ENCODE assay signal across 15 cellular contexts in the genomic region with DNA sequence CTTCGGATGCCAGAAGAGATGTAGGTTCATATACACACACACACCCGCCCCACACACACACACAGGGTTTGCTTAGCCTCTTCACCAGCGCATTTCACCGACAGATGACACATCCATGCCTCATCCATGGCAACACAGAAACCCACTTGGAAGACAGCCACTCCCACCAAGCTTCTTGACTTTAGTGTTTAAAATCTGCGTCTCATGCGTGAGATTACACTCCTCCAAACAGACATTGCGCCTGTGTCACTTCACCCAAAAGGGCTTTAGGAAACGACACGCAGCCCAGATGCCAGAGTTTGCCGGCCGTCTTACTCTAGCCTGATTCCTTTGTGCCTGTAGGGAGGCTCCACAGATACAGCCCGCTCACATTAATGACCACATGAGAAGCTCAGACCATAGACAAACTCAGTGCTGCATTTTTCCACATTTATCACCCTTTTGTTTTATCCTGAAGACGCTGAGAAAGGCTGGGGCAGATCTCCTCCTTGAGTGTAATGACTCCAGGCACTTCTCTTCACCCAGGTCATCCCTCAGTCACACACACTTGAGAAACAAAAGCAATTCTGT.
DNase-seq lines count a peak whose midpoint lies in the region; ATAC-seq, FAIRE-seq and TF ChIP-seq lines count a peak whose summit lies in the region.
"Had no signal": no experiment of that assay in that cellular context is flagged by ENCODE, and none has a peak within 500 bp of the region (broad histone marks: within the 10 kb centered on the region; RNA-seq: fewer than 3 reads in every experiment).

No MANE protein-coding gene starts in this region.

- H3K18ac ChIP-seq in H1 (ENCODE audit: extremely low read depth, low read length), result no peak overlapping the region

- H3K9me3 ChIP-seq in H1 (ENCODE audit: insufficient read depth in 2 of 2, low read depth in 1 of 2, low read length in 1 of 2) (no peaks in the 10 kb centered on the region), lower lobe of right lung (no peaks in the 10 kb centered on the region)
- H3K9me3 ChIP-seq: BLaER1, vagina had no signal

- H3K9me3 Mint-ChIP-seq in nephron (no peaks in the 10 kb centered on the region), Calu3 (ENCODE audit: low read depth, unreplicated experiment) (no peaks in the 10 kb centered on the region)
- H3K9me3 Mint-ChIP-seq: GM23338 had no signal

- no TSS peak for BruUV-seq in Calu3 (replicated peaks; lab: Mats Ljungman, UMichigan)

- H3K4me1 Mint-ChIP-seq in nephron (peaks cover 92% of the 10 kb centered on the region), Calu3 (ENCODE audit: low read depth, unreplicated experiment) (peaks cover 23% of the 10 kb centered on the region)

- no peak overlapping the region for H2BK20ac ChIP-seq in H1 (ENCODE audit: low read length)

- DNase-seq in AG10803 (ENCODE audit: low read depth), result peak; percentile 94
- DNase-seq in RKO (ENCODE audit: low spot score), result peak; percentile 32
- DNase-seq in H1 (ENCODE audit: low read depth in 1 of 2, low spot score in 2 of 2), result no peak
- DNase-seq in Calu3, result no peak
- no peak for DNase-seq in AG08396 (ENCODE audit: low spot score)
- no peak for DNase-seq in NCI-H2196 treated with DMSO at 0.1 percent for 48 hours (lab: John Stamatoyannopoulos, UW; ENCODE audit: unreplicated experiment)
- no peak for DNase-seq in lower lobe of right lung
- DNase-seq: activated CD8-positive, alpha-beta T cell treated with anti-CD3 and anti-CD28 coated beads, Interleukin-2, amount 10 ng/mL, durations not matched to agents 7 days and 5 days; activated naive CD4-positive, alpha-beta T cell treated with Interleukin-2 at 50 U/mL for 16 hours; NCI-H187 treated with DMSO at 0.1 percent for 48 hours; T-helper 1 cell had no signal

- peak overlapping the region; percentile 73 for H3K56ac ChIP-seq in H1 (replicated peaks; ENCODE audit: insufficient read length, low read depth, low read length)

- POLR2A ChIA-PET in H1 (lab: Charles Lee; ENCODE audit: partially characterized antibody), result no interaction called here

- H2BK12ac ChIP-seq in H1 (ENCODE audit: low read depth, low read length), result no peak overlapping the region

- H2BK5ac ChIP-seq in H1 (ENCODE audit: low read depth, low read length), result no peak overlapping the region

- H2AK5ac ChIP-seq in H1 (ENCODE audit: low read depth, low read length), result no peak overlapping the region; the same call in 1 of the 2 replicates

- H3K27me3 ChIP-seq in H1 (replicated peaks in 1 of 4; ENCODE audit: control insufficient read depth in 3 of 4, extremely low read depth in 1 of 4, insufficient read depth in 3 of 4, low read length in 3 of 4) (no peaks in the 10 kb centered on the region), lower lobe of right lung (ENCODE audit: low read depth) (no peaks in the 10 kb centered on the region)
- H3K27me3 ChIP-seq: vagina had no signal

- H3K4me3 Mint-ChIP-seq in nephron, result peak overlapping the region in 1 of 3 experiments; percentile 21
- H3K4me3 Mint-ChIP-seq in Calu3 (ENCODE audit: low read depth, unreplicated experiment), result no peak overlapping the region
- H3K4me3 Mint-ChIP-seq: activated CD8-positive, alpha-beta T cell treated with anti-CD3 and anti-CD28 coated beads, Interleukin-2, amount 10 ng/mL, durations not matched to agents 7 days and 5 days; GM23338 had no signal

- H3K23ac ChIP-seq in H1 (ENCODE audit: insufficient read length), result no peak overlapping the region

- H3K4me2 ChIP-seq in H1 (ENCODE audit: insufficient read depth in 1 of 2, low read depth in 2 of 2, low read length in 2 of 2), result no peak overlapping the region
- H3K4me2 ChIP-seq: BLaER1, GM23338 had no signal

- FAIRE-seq in H1 (lab: Jason Lieb, UNC), result no peak

- no peaks in the 10 kb centered on the region for H3K36me3 Mint-ChIP-seq in nephron (ENCODE audit: low read depth)
- no peaks in the 10 kb centered on the region for H3K36me3 Mint-ChIP-seq in Calu3 (ENCODE audit: insufficient read depth, unreplicated experiment)

- H3K23me2 ChIP-seq in H1 (ENCODE audit: low read depth, low read length), result no peaks in the 10 kb centered on the region

- H4K91ac ChIP-seq in H1 (replicated peaks; ENCODE audit: insufficient read length, low read length), result no peak overlapping the region

- no peak for TF ChIP-seq CTCF in AG10803 (conservative IDR thresholded peaks at IDR 0.05; ENCODE audit: low read length)
- TF ChIP-seq CTCF in H1 (IDR thresholded peaks at IDR 0.05; ENCODE audit: control extremely low read depth in 1 of 3, insufficient read depth in 1 of 3, low read depth in 1 of 3, low read length in 3 of 3), result no peak
- TF ChIP-seq CTCF in nephron (IDR thresholded peaks at IDR 0.05; ENCODE audit: unreplicated experiment in 3 of 3), result no peak
- no peak for TF ChIP-seq CTCF in Calu3 (IDR thresholded peaks at IDR 0.05; ENCODE audit: unreplicated experiment)
- no peak for TF ChIP-seq CTCF in lower lobe of right lung (IDR thresholded peaks at IDR 0.05)

- TF ChIP-seq POLR2A in H1 (IDR thresholded peaks at IDR 0.05; ENCODE audit: control extremely low read depth in 1 of 2, low read depth in 2 of 2, low read length in 2 of 2), result no peak

- H3K14ac ChIP-seq in H1 (ENCODE audit: insufficient read length), result no peak overlapping the region

- intact Hi-C loops in Calu3 (cut with micrococcal nuclease; ENCODE audit: unreplicated experiment) (loop anchor here (10.0 kb wide), 1 partner anchor 101 kb away; no protein-coding TSS in a partner anchor), lower lobe of right lung (cut with DNase I) (no loop called here)

- peaks cover 0 to 12% of the 10 kb centered on the region in 2 experiments; a peak in 1 of 4 replicates for H3K79me2 ChIP-seq in H1 (ENCODE audit: control insufficient read depth in 1 of 2, insufficient read depth in 2 of 2, low read length in 2 of 2)

- no peak for TF ChIP-seq EP300 in H1 (IDR thresholded peaks at IDR 0.05; ENCODE audit: borderline replicate concordance in 1 of 2, low read depth in 2 of 2, low read length in 2 of 2)

- TF ChIP-seq RAD21 in H1 (IDR thresholded peaks at IDR 0.05 in 1 of 2, conservative IDR thresholded peaks at IDR 0.05 in 1 of 2; ENCODE audit: low read depth in 2 of 2, low read length in 2 of 2), result no peak

- peaks cover 0 to 24% (median 6%) of the 10 kb centered on the region in 4 experiments; a peak in 4 of 7 replicates for H3K4me1 ChIP-seq in H1 (replicated peaks in 1 of 4; ENCODE audit: control insufficient read depth in 3 of 4, insufficient read depth in 4 of 4, low read length in 3 of 4)
- peaks cover 18% of the 10 kb centered on the region for H3K4me1 ChIP-seq in lower lobe of right lung

- H2BK120ac ChIP-seq in H1 (replicated peaks; ENCODE audit: low read depth, low read length), result no peak overlapping the region

- H4K5ac ChIP-seq in H1 (ENCODE audit: insufficient read length, low read depth, low read length), result no peak overlapping the region

- no peak overlapping the region for H3K9ac ChIP-seq in H1 (replicated peaks in 1 of 4; ENCODE audit: extremely low read depth in 1 of 4, low read depth in 3 of 4, low read length in 3 of 4)
- H3K9ac ChIP-seq: BLaER1 had no signal

- H3K27me3 Mint-ChIP-seq in nephron (ENCODE audit: low read depth) (no peaks in the 10 kb centered on the region), Calu3 (ENCODE audit: unreplicated experiment) (no peaks in the 10 kb centered on the region)

- no peak for ATAC-seq in lower lobe of right lung
- ATAC-seq: activated CD8-positive, alpha-beta T cell treated with anti-CD3 and anti-CD28 coated beads, Interleukin-2, amount 10 ng/mL, durations not matched to agents 7 days and 5 days; GM23338 had no signal

- no peak overlapping the region for H2AFZ ChIP-seq in H1 (ENCODE audit: low read length)
- H2AFZ ChIP-seq: GM23338 had no signal

- peak overlapping the region in 2 of 3 experiments; percentile 73 for H3K27ac Mint-ChIP-seq in nephron
- no peak overlapping the region for H3K27ac Mint-ChIP-seq in Calu3 (ENCODE audit: unreplicated experiment)
- H3K27ac Mint-ChIP-seq: activated CD8-positive, alpha-beta T cell treated with anti-CD3 and anti-CD28 coated beads, Interleukin-2, amount 10 ng/mL, durations not matched to agents 7 days and 5 days had no signal

- CTCF ChIA-PET in H1 (lab: Charles Lee; ENCODE audit: partially characterized antibody) (interaction anchor here (1.3 kb wide), 1 partner anchor 167 kb away, joined by 3 read pairs; no protein-coding TSS in a partner anchor), Calu3 (lab: Charles Lee) (no interaction called here)

- H3K36me3 ChIP-seq in H1 (ENCODE audit: control insufficient read depth in 2 of 4, insufficient read depth in 4 of 4, low read length in 3 of 4), result no peaks in the 10 kb centered on the region
- H3K36me3 ChIP-seq in lower lobe of right lung, result no peaks in the 10 kb centered on the region
- H3K36me3 ChIP-seq: vagina had no signal

- H3K27ac ChIP-seq in H1 (ENCODE audit: low read depth, low read length) (no peak overlapping the region), lower lobe of right lung (no peak overlapping the region)
- H3K27ac ChIP-seq: BLaER1, vagina had no signal

- H4K20me1 ChIP-seq in H1 (replicated peaks in 1 of 2; ENCODE audit: control insufficient read depth in 1 of 2, insufficient read depth in 2 of 2, low read length in 2 of 2), result peaks cover 5 to 12% of the 10 kb centered on the region in 2 experiments

- H3K4ac ChIP-seq in H1 (replicated peaks; ENCODE audit: insufficient read length, low read depth, low read length), result no peak overlapping the region

- H3K4me3 ChIP-seq in AG10803 (ENCODE audit: low read length) (peak overlapping the region; percentile 15), H1 (ENCODE audit: extremely low read depth in 1 of 4, insufficient read depth in 2 of 4, low read depth in 3 of 4, low read length in 4 of 4) (no peak overlapping the region), lower lobe of right lung (no peak overlapping the region)
- H3K4me3 ChIP-seq: BLaER1, GM23338, vagina had no signal

- no peak overlapping the region for H2BK15ac ChIP-seq in H1 (ENCODE audit: low read length)

- no peak overlapping the region for H4K8ac ChIP-seq in H1 (ENCODE audit: extremely low read depth, insufficient read depth, low read length)

- peaks cover 9% of the 10 kb centered on the region for H3K79me1 ChIP-seq in H1 (ENCODE audit: low read depth, low read length)

- WGBS in H1 (ENCODE audit: extremely low coverage in 1 of 2, insufficient coverage in 1 of 2, insufficient read length in 1 of 2, insufficient replicate concordance in 2 of 2, low coverage in 1 of 2, low lambda C conversion rate in 2 of 2, missing lambda C conversion rate in 1 of 2), 2 experiments, result 89% methylated on average over 13 of the region's 13 CpGs; no CpG with 5 or more reads in 1 of the 2 experiments

TF ChIP-seq in H1, 55 proteins besides CTCF, POLR2A, EP300 and RAD21:
- TF ChIP-seq SIRT6 (IDR thresholded peaks at IDR 0.05; ENCODE audit: low read length) (no peak), CHD2 (IDR thresholded peaks at IDR 0.05; ENCODE audit: low read length) (no peak)

Comparison
In these comparisons a context has a peak if more than half of its experiments do, and no peak if none do; other contexts are left out.
1. DNase-seq: peak in AG10803 (single experiment) and RKO (single experiment); none in H1 (0 of 2), Calu3 (single experiment), AG08396 (single experiment), NCI-H2196 treated with DMSO at 0.1 percent for 48 hours (single experiment) and lower lobe of right lung (single experiment).